8 cellular contexts compared by ENCODE assay signal in genomic region chr2:9952286-9952737, GRCh38. TPM values are rescaled to one million over a fixed set of nuclear protein-coding genes. Genes with fewer than 3 reads are reported as not detected.
DNase-seq lines count a peak whose midpoint lies in the region; ATAC-seq, FAIRE-seq and TF ChIP-seq lines count a peak whose summit lies in the region.

No MANE protein-coding gene starts in this region.

- no peak overlapping the region for H2BK120ac ChIP-seq in mesenchymal stem cell (ENCODE audit: low read depth, low read length)

- H3K27me3 ChIP-seq in heart right ventricle (peaks cover 0 to 45% (median 0%) of the 10 kb centered on the region in 7 donors), mesenchymal stem cell (ENCODE audit: control insufficient read depth in 1 of 2, insufficient read depth in 1 of 2, low read length in 2 of 2) (peaks cover 9 to 10% of the 10 kb centered on the region in 2 experiments)

- H3K4me3 Mint-ChIP-seq in brain, result peak overlapping the region; percentile 80 to 91 (median 84)

- TF ChIP-seq CTCF in heart right ventricle (IDR thresholded peaks at IDR 0.05) (no peak), brain (conservative IDR thresholded peaks at IDR 0.05) (no peak)

- H3K4me2 ChIP-seq in mesenchymal stem cell (ENCODE audit: low read length, poor library complexity, severe bottlenecking), result peak overlapping the region; percentile 96

- peaks cover 37% of the 10 kb centered on the region for H3K4me1 Mint-ChIP-seq in brain

- H2AK5ac ChIP-seq in mesenchymal stem cell (ENCODE audit: low read length, severe bottlenecking), result no peak overlapping the region

- H3K23ac ChIP-seq in mesenchymal stem cell (ENCODE audit: low read length in 2 of 2), result no peak overlapping the region

- H3K4me1 ChIP-seq in heart right ventricle, result peaks cover 0 to 12% (median 7%) of the 10 kb centered on the region in 9 donors
- H3K4me1 ChIP-seq in mesenchymal stem cell (ENCODE audit: control insufficient read depth, insufficient read depth, low read depth, low read length), result peaks cover 9% of the 10 kb centered on the region
- no peaks in the 10 kb centered on the region for H3K4me1 ChIP-seq in urinary bladder (ENCODE audit: insufficient read depth)

- H3K4me3 ChIP-seq in heart right ventricle (peak overlapping the region; percentile 5 to 91 (median 75)), mesenchymal stem cell (ENCODE audit: insufficient read depth in 1 of 2, low read depth in 1 of 2, low read length in 2 of 2) (peak overlapping the region; percentile 65 to 79), urinary bladder (ENCODE audit: low read depth, low read length) (peak overlapping the region; percentile 71)

- H3K27ac ChIP-seq in heart right ventricle, result no peak overlapping the region
- no peak overlapping the region for H3K27ac ChIP-seq in mesenchymal stem cell (ENCODE audit: low read length, poor library complexity, severe bottlenecking)
- no peak overlapping the region for H3K27ac ChIP-seq in urinary bladder (ENCODE audit: low read depth)

- H3K9ac ChIP-seq in mesenchymal stem cell (ENCODE audit: low read length), result no peak overlapping the region

- WGBS in heart right ventricle, 2 donors, result 28% methylated on average over 15 of the region's 15 CpGs
- WGBS in mesenchymal stem cell, result 34% methylated on average over 14 of the region's 15 CpGs
- WGBS in urinary bladder, result 30% methylated on average over 15 of the region's 15 CpGs

- H2BK5ac ChIP-seq in mesenchymal stem cell (ENCODE audit: low read depth, low read length, poor library complexity, severe bottlenecking), result no peak overlapping the region

- H3K4ac ChIP-seq in mesenchymal stem cell (ENCODE audit: low read depth in 1 of 2, low read length in 2 of 2), result no peak overlapping the region

- no peak overlapping the region for H4K8ac ChIP-seq in mesenchymal stem cell (ENCODE audit: low read length)

- no peak for DNase-seq in heart right ventricle
- no peak for DNase-seq in Right ventricle myocardium superior
- no peak for DNase-seq in mesenchymal stem cell
- DNase-seq in central memory CD4-positive, alpha-beta T cell, result no peak
- no peak for DNase-seq in stimulated activated CD4-positive, alpha-beta T cell treated with anti-CD3 and anti-CD28 coated beads, Interleukin-4, amount 100 ng/mL, for 1 hour
- no peak for DNase-seq in HTR-8/SVneo (ENCODE audit: insufficient read length, low spot score)

- H4K91ac ChIP-seq in mesenchymal stem cell (ENCODE audit: low read length), result no peak overlapping the region

- no peak overlapping the region for H3K18ac ChIP-seq in mesenchymal stem cell (ENCODE audit: low read depth in 1 of 2, low read length in 2 of 2)

- FAIRE-seq in HTR-8/SVneo (lab: Jason Lieb, UNC), result no peak

- peak overlapping the region in 3 of 5 experiments; percentile 5 to 45 (median 7) for H3K27ac Mint-ChIP-seq in brain

- H3K14ac ChIP-seq in mesenchymal stem cell (ENCODE audit: low read length in 2 of 2), result no peak overlapping the region

- H3K36me3 Mint-ChIP-seq in brain, result no peaks in the 10 kb centered on the region

- no peaks in the 10 kb centered on the region for H3K79me1 ChIP-seq in mesenchymal stem cell (replicated peaks; ENCODE audit: low read length, poor library complexity, severe bottlenecking)

- ATAC-seq in heart right ventricle, result no peak
- no peak for ATAC-seq in Right ventricle myocardium superior (ENCODE audit: poor library complexity)

- H3K9me3 ChIP-seq in heart right ventricle (no peaks in the 10 kb centered on the region), mesenchymal stem cell (ENCODE audit: control insufficient read depth, low read length) (no peaks in the 10 kb centered on the region)

- intact Hi-C loops in heart right ventricle (cut with DNase I) (loop anchor here in 4 of 10 donors (5.0 to 10.0 kb wide), 4 partner anchors 108 to 138 kb away; partner anchors contain the start of gene TAF1B (in 2 of the 4)), Right ventricle myocardium superior (cut with DNase I) (no loop called here)

- H2BK12ac ChIP-seq in mesenchymal stem cell (ENCODE audit: low read length in 2 of 2), result no peak overlapping the region

- peaks cover 40% of the 10 kb centered on the region for H3K27me3 Mint-ChIP-seq in brain

- no peak overlapping the region for H2AFZ ChIP-seq in mesenchymal stem cell (ENCODE audit: low read depth, low read length)

- peaks cover 0 to 3% (median 0%) of the 10 kb centered on the region in 5 experiments for H3K9me3 Mint-ChIP-seq in brain

- H2BK15ac ChIP-seq in mesenchymal stem cell (ENCODE audit: low read depth, poor library complexity, severe bottlenecking), result no peak overlapping the region

- H3K36me3 ChIP-seq in heart right ventricle (no peaks in the 10 kb centered on the region), mesenchymal stem cell (ENCODE audit: control insufficient read depth in 1 of 2, insufficient read depth in 2 of 2, low read depth in 1 of 2, low read length in 2 of 2) (no peaks in the 10 kb centered on the region), urinary bladder (ENCODE audit: insufficient read depth) (peaks cover 1% of the 10 kb centered on the region)

RNA-seq across cellular contexts. Expression of gene GRHL1, which starts 0.8 kb away (rescaled TPM):
- total RNA-seq in heart right ventricle, result 1 to 10 TPM in 5 of 10 donors, under 1 TPM in 5; 0.57 to 3.0 (median 1.2) TPM
- under 1 TPM; 0.29 to 0.80 TPM for polyA plus RNA-seq in heart right ventricle
- total RNA-seq in Right ventricle myocardium superior, result 1.0 TPM
- 1.0 TPM for polyA plus RNA-seq in brain (ENCODE audit: insufficient read depth, low read depth, low replicate concordance)
- 0.18 TPM for polyA plus RNA-seq in mesenchymal stem cell (2013, experiment 1 of 2)
- 0.16 TPM for polyA plus RNA-seq in mesenchymal stem cell (2013, experiment 2 of 2)
- total RNA-seq in urinary bladder, result 15.9 TPM
- polyA plus RNA-seq in urinary bladder, result 2.8 TPM
